24 cellular contexts compared by ENCODE assay signal in genomic region chr9:95422650-95423049, GRCh38.
"Had no signal": no experiment of that assay in that cellular context is flagged by ENCODE, and none has a peak within 500 bp of the region (broad histone marks: within the 10 kb centered on the region; RNA-seq: fewer than 3 reads in every experiment).

No MANE protein-coding gene starts in this region.

- ATAC-seq: activated CD8-positive, alpha-beta T cell treated with anti-CD3 and anti-CD28 coated beads, Interleukin-2, amount 10 ng/mL, durations not matched to agents 7 days and 5 days; PC-3; T-helper 17 cell; WTC11 had no signal

- H3K4me3 ChIP-seq: adrenal gland, breast epithelium had no signal

- H3K27ac ChIP-seq: adrenal gland, breast epithelium had no signal

- H3K27me3 Mint-ChIP-seq: activated naive CD8-positive, alpha-beta T cell treated with anti-CD3 and anti-CD28 coated beads, Interleukin-2, amount 10 ng/mL, durations not matched to agents 7 days and 5 days; T-helper 17 cell had no signal

- H3K27ac Mint-ChIP-seq: activated CD8-positive, alpha-beta T cell treated with anti-CD3 and anti-CD28 coated beads, Interleukin-2, amount 10 ng/mL, durations not matched to agents 7 days and 5 days; activated naive CD8-positive, alpha-beta T cell treated with anti-CD3 and anti-CD28 coated beads, Interleukin-2, amount 10 ng/mL, durations not matched to agents 7 days and 5 days; T-helper 17 cell; WTC11 had no signal

- DNase-seq: activated CD4-positive, alpha-beta T cell treated with anti-CD3 and anti-CD28 coated beads for 48 hours; activated CD4-positive, alpha-beta T cell treated with anti-CD3 and anti-CD28 coated beads, Interleukin-2, amount 50 U/mL, for 4 hours; activated CD4-positive, CD25-positive, alpha-beta regulatory T cell treated with anti-CD3 and anti-CD28 coated beads, Interleukin-2, amount 50 U/mL, for 72 hours; activated CD8-positive, alpha-beta memory T cell treated with anti-CD3 and anti-CD28 coated beads, Interleukin-2, amount 50 U/mL, for 48 hours; activated CD8-positive, alpha-beta T cell treated with anti-CD3 and anti-CD28 coated beads, Interleukin-2, amount 10 ng/mL, durations not matched to agents 7 days and 5 days; activated naive CD4-positive, alpha-beta T cell treated with anti-CD3 and anti-CD28 coated beads, Interleukin-2, amount 50 U/mL, for 16 hours; activated naive CD8-positive, alpha-beta T cell treated with anti-CD3 and anti-CD28 coated beads, Interleukin-2, amount 10 ng/mL, durations not matched to agents 7 days and 5 days; activated T-cell treated with anti-CD3 and anti-CD28 coated beads, Interleukin-2, amount 50 U/mL, for 1 hour; adrenal gland; anterior cingulate cortex; caudate nucleus; MV-4-11; NCI-H1092 treated with DMSO at 0.1 percent for 48 hours; NCI-H1417 treated with DMSO at 0.1 percent for 48 hours; NCI-H1694; NCI-H2029; NCI-H510A treated with DMSO at 0.1 percent for 48 hours; PC-3; SHP77 treated with DMSO at 0.1 percent for 48 hours; T-helper 17 cell; T-helper 9 cell had no signal

- H3K4me3 Mint-ChIP-seq: activated CD8-positive, alpha-beta T cell treated with anti-CD3 and anti-CD28 coated beads, Interleukin-2, amount 10 ng/mL, durations not matched to agents 7 days and 5 days; activated naive CD8-positive, alpha-beta T cell treated with anti-CD3 and anti-CD28 coated beads, Interleukin-2, amount 10 ng/mL, durations not matched to agents 7 days and 5 days; T-helper 17 cell; WTC11 had no signal

- H3K27me3 ChIP-seq: adrenal gland, breast epithelium had no signal

- H3K36me3 ChIP-seq: adrenal gland, breast epithelium had no signal

- FAIRE-seq: RCC 7860 had no signal

- H3K4me1 ChIP-seq: breast epithelium had no signal
